19 cellular contexts compared by ENCODE assay signal in the genomic region with DNA sequence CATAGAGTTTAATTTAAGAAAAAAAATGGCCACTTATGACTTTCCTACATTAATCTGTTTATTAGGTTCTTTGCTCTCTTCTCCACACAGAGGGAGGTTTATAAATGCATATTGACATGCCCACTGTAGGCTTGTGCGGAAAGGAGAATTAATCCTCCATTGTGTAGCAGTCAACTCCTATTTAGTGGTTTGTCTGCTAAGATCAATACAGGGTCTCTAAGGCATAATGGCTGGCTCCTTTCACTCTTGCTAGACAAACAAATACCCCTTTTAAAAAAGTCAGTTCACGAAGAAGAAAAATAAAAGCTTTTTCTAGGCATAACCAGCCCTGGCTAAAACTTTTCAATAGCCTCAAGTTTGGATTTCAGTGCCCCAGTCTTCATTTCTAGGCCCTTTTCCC.
A peak's percentile ranks its signal among the peaks of the same experiment; 100 is the strongest.
DNase-seq lines count a peak whose midpoint lies in the region; TF ChIP-seq lines count a peak whose summit lies in the region.
"Had no signal": no experiment of that assay in that cellular context is flagged by ENCODE, and none has a peak within 500 bp of the region (broad histone marks: within the 10 kb centered on the region; RNA-seq: fewer than 3 reads in every experiment).

No MANE protein-coding gene starts in this region.

- no peaks in the 10 kb centered on the region for H3K9me3 Mint-ChIP-seq in neural progenitor cell
- H3K9me3 Mint-ChIP-seq: CD8-positive, alpha-beta T cell had no signal

- in situ Hi-C loops in HAP-1 (cut with MboI; ENCODE audit: low sequenced_read_pairs): no loop called here

- no peak overlapping the region for H3K9ac ChIP-seq in neural progenitor cell
- H3K9ac ChIP-seq: BLaER1 had no signal

- H3K9me3 ChIP-seq in HAP-1 (no peaks in the 10 kb centered on the region), neural progenitor cell (ENCODE audit: low read depth) (no peaks in the 10 kb centered on the region), BE2C (no peaks in the 10 kb centered on the region), vagina (no peaks in the 10 kb centered on the region)
- H3K9me3 ChIP-seq: A549, BLaER1, Caco-2 had no signal

- H4K20me1 ChIP-seq in neural progenitor cell (ENCODE audit: low read depth): no peaks in the 10 kb centered on the region
- H4K20me1 ChIP-seq: BLaER1 had no signal

- H3K4me3 Mint-ChIP-seq in neural progenitor cell: no peak overlapping the region
- H3K4me3 Mint-ChIP-seq: CD4-positive, CD25-positive, alpha-beta regulatory T cell; CD8-positive, alpha-beta T cell had no signal

- H3K4me1 ChIP-seq in HAP-1 (peaks cover 59% of the 10 kb centered on the region), neural progenitor cell (peaks cover 59% of the 10 kb centered on the region), BE2C (no peaks in the 10 kb centered on the region), vagina (no peaks in the 10 kb centered on the region)
- H3K4me1 ChIP-seq: A549, BLaER1, Caco-2 had no signal

- H3F3A ChIP-seq in neural progenitor cell (ENCODE audit: low read depth): peaks cover 23% of the 10 kb centered on the region

- no peak overlapping the region for H2AFZ ChIP-seq in neural progenitor cell (replicated peaks)

- H3K27me3 ChIP-seq in HAP-1 (ENCODE audit: low read depth): no peaks in the 10 kb centered on the region
- no peaks in the 10 kb centered on the region for H3K27me3 ChIP-seq in neural progenitor cell
- no peaks in the 10 kb centered on the region for H3K27me3 ChIP-seq in BE2C
- no peaks in the 10 kb centered on the region for H3K27me3 ChIP-seq in vagina
- H3K27me3 ChIP-seq: BLaER1 had no signal

- H3K36me3 Mint-ChIP-seq in neural progenitor cell: no peaks in the 10 kb centered on the region
- H3K36me3 Mint-ChIP-seq: CD4-positive, CD25-positive, alpha-beta regulatory T cell; CD8-positive, alpha-beta T cell had no signal

- no peaks in the 10 kb centered on the region for H3K27me3 Mint-ChIP-seq in neural progenitor cell (ENCODE audit: insufficient read depth, low read depth)
- H3K27me3 Mint-ChIP-seq: CD4-positive, CD25-positive, alpha-beta regulatory T cell had no signal

- no peaks in the 10 kb centered on the region for H3K36me3 ChIP-seq in HAP-1 (replicated peaks)
- no peaks in the 10 kb centered on the region for H3K36me3 ChIP-seq in neural progenitor cell
- H3K36me3 ChIP-seq in BE2C: no peaks in the 10 kb centered on the region
- H3K36me3 ChIP-seq in vagina: no peaks in the 10 kb centered on the region
- H3K36me3 ChIP-seq: BLaER1 had no signal

- TF ChIP-seq POLR2A in vagina (IDR thresholded peaks at IDR 0.05): no peak

- peak overlapping the region; percentile 66 for H3K4me2 ChIP-seq in neural progenitor cell
- H3K4me2 ChIP-seq: A549, BLaER1 had no signal

- no peak overlapping the region for H3K27ac Mint-ChIP-seq in neural progenitor cell
- H3K27ac Mint-ChIP-seq: CD4-positive, CD25-positive, alpha-beta regulatory T cell; CD8-positive, alpha-beta T cell had no signal

- intact Hi-C loops in vagina (cut with DNase I): no loop called here

- TF ChIP-seq CTCF in neural progenitor cell (IDR thresholded peaks at IDR 0.05) (no peak), BE2C (IDR thresholded peaks at IDR 0.05; ENCODE audit: low read depth, low read length) (no peak), vagina (IDR thresholded peaks at IDR 0.05) (no peak)

- H3K4me3 ChIP-seq in HAP-1 (no peak overlapping the region), neural progenitor cell (peak overlapping the region; percentile 5), BE2C (ENCODE audit: low read depth, low read length) (no peak overlapping the region), vagina (no peak overlapping the region)
- H3K4me3 ChIP-seq: A549, BLaER1 had no signal

- H3K79me2 ChIP-seq in neural progenitor cell (ENCODE audit: low read depth): no peaks in the 10 kb centered on the region

- DNase-seq in HAP-1 (ENCODE audit: low spot score in 2 of 2) (peak; percentile 62 to 100), globus pallidus (ENCODE audit: low spot score) (peak; percentile 21), neural progenitor cell (ENCODE audit: low spot score) (peak; percentile 79), retina (peak; percentile 34), BE2C (no peak), AG08396 (ENCODE audit: low spot score) (no peak), vagina (ENCODE audit: extremely low spot score in 2 of 2) (no peak)
- DNase-seq: 8988T; ACHN; Caco-2; CD4-positive, CD25-positive, alpha-beta regulatory T cell; CD8-positive, alpha-beta T cell; DMS153; DND-41; GOT3; HCEC 1CT had no signal

- H3K27ac ChIP-seq in neural progenitor cell (peak overlapping the region; percentile 60), vagina (no peak overlapping the region)
- H3K27ac ChIP-seq: A549, BLaER1, C4-2B had no signal

- H3K4me1 Mint-ChIP-seq in neural progenitor cell: peaks cover 38% of the 10 kb centered on the region
- H3K4me1 Mint-ChIP-seq: CD4-positive, CD25-positive, alpha-beta regulatory T cell had no signal

Comparison
In these comparisons a context has a peak if more than half of its experiments do, and no peak if none do; other contexts are left out.
1. DNase-seq: peak in HAP-1 (2 of 2), globus pallidus (single experiment), neural progenitor cell (single experiment) and retina (single experiment); none in BE2C (single experiment), AG08396 (single experiment) and vagina (0 of 2).